ENCODE assay signal across 17 cellular contexts in the genomic region with DNA sequence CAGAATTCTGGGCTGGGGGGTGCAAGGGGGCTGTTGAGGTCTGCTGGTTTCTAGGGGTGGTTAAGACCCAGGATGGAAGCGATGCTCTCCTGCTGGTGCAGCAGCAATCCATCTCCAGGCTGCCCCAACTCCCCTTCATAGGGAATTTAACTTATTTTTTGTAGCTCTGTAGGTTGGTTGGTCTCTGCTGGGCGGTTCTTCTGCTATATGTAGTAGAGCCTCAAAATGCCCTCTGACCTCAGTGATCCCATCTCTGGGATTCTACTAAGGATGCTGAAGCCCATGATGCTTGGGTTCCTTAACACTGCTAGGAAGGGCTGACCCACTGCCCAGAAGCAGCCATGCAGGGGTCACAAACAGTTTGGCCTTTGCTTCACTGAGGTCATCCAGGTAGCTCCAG. TPM values are rescaled to one million over a fixed set of nuclear protein-coding genes. Genes with fewer than 3 reads are reported as not detected.
A peak's percentile ranks its signal among the peaks of the same experiment; 100 is the strongest.
DNase-seq lines count a peak whose midpoint lies in the region; ATAC-seq and TF ChIP-seq lines count a peak whose summit lies in the region.
"Had no signal": no experiment of that assay in that cellular context is flagged by ENCODE, and none has a peak within 500 bp of the region (broad histone marks: within the 10 kb centered on the region; RNA-seq: fewer than 3 reads in every experiment).

No MANE protein-coding gene starts in this region.

- H3K36me3 ChIP-seq in BLaER1, result peaks cover 10% of the 10 kb centered on the region; the same call in 1 of the 2 replicates
- no peaks in the 10 kb centered on the region for H3K36me3 ChIP-seq in DOHH2 (ENCODE audit: control insufficient read depth, low read length)
- H3K36me3 ChIP-seq in Karpas-422 (ENCODE audit: insufficient read depth, low read length), result peaks cover 23% of the 10 kb centered on the region
- no peaks in the 10 kb centered on the region for H3K36me3 ChIP-seq in psoas muscle (ENCODE audit: insufficient read depth in 1 of 2, low read depth in 1 of 2)
- no peaks in the 10 kb centered on the region for H3K36me3 ChIP-seq in testis (ENCODE audit: low read depth, missing control alignments)
- H3K36me3 ChIP-seq: BE2C had no signal

- H2AFZ ChIP-seq in Karpas-422 (ENCODE audit: low read length), result no peak overlapping the region

- H3K4me1 ChIP-seq in BLaER1 (peaks cover 91% of the 10 kb centered on the region), DOHH2 (ENCODE audit: control insufficient read depth, low read length) (peaks cover 55% of the 10 kb centered on the region), Karpas-422 (ENCODE audit: low read length) (peaks cover 59% of the 10 kb centered on the region), psoas muscle (peaks cover 67% of the 10 kb centered on the region), testis (peaks cover 25% of the 10 kb centered on the region)
- H3K4me1 ChIP-seq: HAP-1 had no signal

- H3K4me3 ChIP-seq in BLaER1, result no peak overlapping the region
- H3K4me3 ChIP-seq in DOHH2 (ENCODE audit: low read length), result no peak overlapping the region
- no peak overlapping the region; the same call in 1 of the 2 replicates for H3K4me3 ChIP-seq in Karpas-422 (ENCODE audit: low read length)
- no peak overlapping the region for H3K4me3 ChIP-seq in psoas muscle
- H3K4me3 ChIP-seq in testis, result no peak overlapping the region
- H3K4me3 ChIP-seq: A549, HAP-1 had no signal

- no peak for TF ChIP-seq POLR2A in testis (IDR thresholded peaks at IDR 0.05)

- H3K9me3 ChIP-seq in BLaER1, result peaks cover 17% of the 10 kb centered on the region
- no peaks in the 10 kb centered on the region for H3K9me3 ChIP-seq in DOHH2 (ENCODE audit: control insufficient read depth, insufficient read depth, low read length)
- peaks cover 16% of the 10 kb centered on the region; the same call in 1 of the 2 replicates for H3K9me3 ChIP-seq in Karpas-422 (ENCODE audit: low read length)
- H3K9me3 ChIP-seq in psoas muscle, result no peaks in the 10 kb centered on the region
- H3K9me3 ChIP-seq in testis, result no peaks in the 10 kb centered on the region
- H3K9me3 ChIP-seq: BE2C, HAP-1 had no signal

- H3K9me2 ChIP-seq in DOHH2 (replicated peaks; ENCODE audit: control insufficient read depth, low read length) (no peaks in the 10 kb centered on the region), Karpas-422 (replicated peaks; ENCODE audit: insufficient read depth, low read length) (no peaks in the 10 kb centered on the region)

- peaks cover 25% of the 10 kb centered on the region; the same call in 1 of the 2 replicates for H3K27me3 ChIP-seq in BLaER1
- no peaks in the 10 kb centered on the region for H3K27me3 ChIP-seq in DOHH2 (ENCODE audit: control insufficient read depth, low read length)
- H3K27me3 ChIP-seq in Karpas-422 (ENCODE audit: low read length), result no peaks in the 10 kb centered on the region
- no peaks in the 10 kb centered on the region for H3K27me3 ChIP-seq in psoas muscle (ENCODE audit: insufficient read depth in 3 of 3, low read length in 2 of 3)
- no peaks in the 10 kb centered on the region for H3K27me3 ChIP-seq in testis
- H3K27me3 ChIP-seq: BE2C had no signal

- 98 to 100% (median 100%) methylated on average over 2 of the region's 2 CpGs for WGBS in psoas muscle, 3 donors
- 93 to 100% methylated on average over 2 of the region's 2 CpGs for WGBS in testis, 2 donors

- DNase-seq in Karpas-422, result no peak
- no peak for DNase-seq in psoas muscle
- no peak for DNase-seq in dedifferentiated amniotic fluid mesenchymal stem cell (ENCODE audit: extremely low spot score)
- no peak for DNase-seq in GM20000 (ENCODE audit: low spot score)
- no peak for DNase-seq in testis
- DNase-seq: BE2C; CD8-positive, alpha-beta T cell; COR-L47; DMS153; DND-41; GF-D8 had no signal

- peaks cover 100% of the 10 kb centered on the region for H4K20me1 ChIP-seq in BLaER1
- no peaks in the 10 kb centered on the region; the same call in 1 of the 2 replicates for H4K20me1 ChIP-seq in DOHH2 (ENCODE audit: control insufficient read depth, insufficient read depth, low read depth, low read length)
- no peaks in the 10 kb centered on the region for H4K20me1 ChIP-seq in Karpas-422 (ENCODE audit: insufficient read depth, low read depth, low read length)

- intact Hi-C loops in psoas muscle (cut with DNase I) (no loop called here), testis (cut with DNase I; ENCODE audit: low total_unique reads) (no loop called here)

- TF ChIP-seq CTCF in DOHH2 (IDR thresholded peaks at IDR 0.05; ENCODE audit: low read depth, low read length, poor library complexity, severe bottlenecking) (no peak), psoas muscle (IDR thresholded peaks at IDR 0.05) (no peak), GM20000 (IDR thresholded peaks at IDR 0.05; ENCODE audit: extremely low read depth, missing control alignments) (no peak), testis (IDR thresholded peaks at IDR 0.05) (no peak)

- peaks cover 3% of the 10 kb centered on the region; the same call in 1 of the 2 replicates for H3F3A ChIP-seq in DOHH2 (ENCODE audit: control insufficient read depth, insufficient read depth)

- H3K79me2 ChIP-seq in DOHH2 (ENCODE audit: control insufficient read depth, low read length) (peaks cover 6% of the 10 kb centered on the region; the same call in 1 of the 2 replicates), Karpas-422 (ENCODE audit: low read length) (peaks cover 30% of the 10 kb centered on the region)

- H3K4me2 ChIP-seq in BLaER1, result peak overlapping the region; percentile 92; the same call in 1 of the 2 replicates
- peak overlapping the region; percentile 96; the same call in 1 of the 2 replicates for H3K4me2 ChIP-seq in DOHH2 (ENCODE audit: low read length)
- H3K4me2 ChIP-seq in Karpas-422 (ENCODE audit: low read depth, low read length, poor library complexity, severe bottlenecking), result no peak overlapping the region
- H3K4me2 ChIP-seq: KMS-11 had no signal

- H3K27ac ChIP-seq in BLaER1 (no peak overlapping the region), DOHH2 (ENCODE audit: low read depth, low read length) (no peak overlapping the region), Karpas-422 (ENCODE audit: low read length) (peak overlapping the region; percentile 94), psoas muscle (peak overlapping the region; percentile 86), testis (no peak overlapping the region)
- H3K27ac ChIP-seq: A549, KMS-11 had no signal

- ATAC-seq in psoas muscle, result no peak
- ATAC-seq: A549; CD8-positive, alpha-beta T cell had no signal

- H3K9ac ChIP-seq in BLaER1, result no peak overlapping the region
- H3K9ac ChIP-seq in Karpas-422 (ENCODE audit: low read length), result no peak overlapping the region
- H3K9ac ChIP-seq: KMS-11 had no signal

RNA-seq across cellular contexts. Expression of a gene that starts 49.2 kb away (rescaled TPM):
- 13.6 and 37.0 TPM in 2 replicates for total RNA-seq in Karpas-422 (2014; rRNA removed; shearing (Covaris generic); ENCODE audit: low replicate concordance)
- total RNA-seq in psoas muscle (100 to 1,000 TPM in 3 of 4 donors, 10 to 100 TPM in 1; 66.1 to 143 (median 140) TPM), testis (10 to 100 TPM; 14.8 to 21.6 TPM)
- polyA plus RNA-seq in psoas muscle (100 to 1,000 TPM in 1 of 3 donors, 10 to 100 TPM in 2; 26.4 to 153 (median 67.2) TPM), testis (ENCODE audit: insufficient read depth, low read depth, low replicate concordance) (30.8 TPM)

RNA-seq across cellular contexts. Expression of a gene that starts 49.5 kb away (rescaled TPM):
- not detected in 2 replicates for total RNA-seq in Karpas-422 (2014; rRNA removed; shearing (Covaris generic); ENCODE audit: low replicate concordance)
- total RNA-seq in psoas muscle (not detected), testis (1 to 10 TPM; 2.8 to 6.6 TPM)
- polyA plus RNA-seq in psoas muscle (under 1 TPM in 2 of 3 donors, not detected in 1; under 0.01 to 0.01 TPM), testis (ENCODE audit: insufficient read depth, low read depth, low replicate concordance) (2.6 TPM)
- total RNA-seq: CD8-positive, alpha-beta T cell had no signal
- polyA plus RNA-seq: A549, CD14-positive monocyte had no signal

Comparison
In these comparisons a context has a peak if more than half of its experiments do, and no peak if none do; other contexts are left out.
1. H3K27ac ChIP-seq: peak in Karpas-422 (single experiment) and psoas muscle (single experiment); none in BLaER1 (single experiment), DOHH2 (single experiment) and testis (0 of 2).